18 cellular contexts compared by ENCODE assay signal in the genomic region with DNA sequence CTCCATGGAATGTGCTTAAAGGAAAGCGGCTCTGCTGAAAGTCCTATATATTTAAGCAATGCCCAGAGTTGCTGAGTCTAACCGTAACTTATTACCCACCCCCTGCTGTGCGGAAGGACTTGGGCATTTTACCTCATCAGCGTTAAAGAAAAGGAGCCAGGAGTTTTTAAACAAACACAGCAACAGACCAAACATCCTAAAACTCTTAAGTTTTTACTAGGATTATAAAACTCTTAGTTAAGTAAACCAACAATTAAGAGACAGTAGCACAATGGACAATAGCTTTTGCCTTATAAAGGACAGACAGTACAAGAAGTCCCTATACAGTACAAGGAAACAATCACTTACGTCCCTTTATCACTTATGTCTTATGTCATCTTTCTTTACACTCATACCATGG.
"Had no signal": no experiment of that assay in that cellular context is flagged by ENCODE, and none has a peak within 500 bp of the region (broad histone marks: within the 10 kb centered on the region; RNA-seq: fewer than 3 reads in every experiment).

No MANE protein-coding gene starts in this region.

- H3K36me3 Mint-ChIP-seq: natural killer cell had no signal

- H3K27me3 Mint-ChIP-seq: type B pancreatic cell had no signal

- H3K4me1 ChIP-seq: sigmoid colon had no signal

- DNase-seq: cortex of kidney; dorsolateral prefrontal cortex; effector CD8-positive, alpha-beta T cell; heart left ventricle; hypothalamus; kidney glomerular epithelial cell; mammary epithelial cell; natural killer cell; sigmoid colon; stimulated activated CD4-positive, alpha-beta T cell treated with anti-CD3 and anti-CD28 coated beads, Interleukin-12 subunit alpha, Interleukin-12 subunit beta, amount 100 ng/mL, for 4 hours; stimulated activated naive CD4-positive, alpha-beta T cell treated with Interleukin-2 at 50 U/mL for 16 hours had no signal

- FAIRE-seq: frontal cortex, islet of Langerhans, urothelium cell line had no signal

- H3K9me3 Mint-ChIP-seq: natural killer cell had no signal

- H3K27ac Mint-ChIP-seq: natural killer cell, type B pancreatic cell had no signal

- H3K9me3 ChIP-seq: heart left ventricle, right atrium auricular region, sigmoid colon had no signal

- H3K4me1 Mint-ChIP-seq: natural killer cell had no signal

- H3K27me3 ChIP-seq: dorsolateral prefrontal cortex, heart left ventricle, right atrium auricular region, sigmoid colon had no signal

- H3K27ac ChIP-seq: dorsolateral prefrontal cortex, sigmoid colon, skin epidermis had no signal

- H3K36me3 ChIP-seq: right atrium auricular region, sigmoid colon had no signal

- H3K4me3 Mint-ChIP-seq: natural killer cell, type B pancreatic cell had no signal

- ATAC-seq: left lobe of liver, natural killer cell had no signal

- H3K4me3 ChIP-seq: dorsolateral prefrontal cortex, heart left ventricle, right atrium auricular region, sigmoid colon, skin epidermis had no signal
